In genomic region chr9:133978226-133979123, GRCh38 we compare ENCODE assay signal across 1 cellular context.
A peak's percentile ranks its signal among the peaks of the same experiment; 100 is the strongest.
TF ChIP-seq lines count a peak whose summit lies in the region.

No MANE protein-coding gene starts in this region.

TF ChIP-seq in HepG2, 621 proteins besides CTCF, POLR2A, EP300 and RAD21 (continued from another document and continues in another):
- TF ChIP-seq ZNF460 (CRISPR knock-in tag; IDR thresholded peaks at IDR 0.05; ENCODE audit: borderline replicate concordance) (no peak), PBX2 (CRISPR knock-in tag; IDR thresholded peaks at IDR 0.05) (peak; percentile 38; the same call in 1 of the 2 replicates), KLF9 (CRISPR knock-in tag; IDR thresholded peaks at IDR 0.05; ENCODE audit: low read depth) (no peak), ZNF367 (CRISPR knock-in tag; IDR thresholded peaks at IDR 0.05; ENCODE audit: borderline replicate concordance) (no peak), ZBTB49 (CRISPR knock-in tag; IDR thresholded peaks at IDR 0.05; ENCODE audit: borderline replicate concordance) (no peak), ZNF333 (CRISPR knock-in tag; IDR thresholded peaks at IDR 0.05; ENCODE audit: borderline replicate concordance) (peak; percentile 61; the same call in 1 of the 2 replicates), TERF1 (CRISPR knock-in tag; IDR thresholded peaks at IDR 0.05) (no peak), ZNF235 (CRISPR knock-in tag; IDR thresholded peaks at IDR 0.05; ENCODE audit: borderline replicate concordance) (no peak), ZNF24 (IDR thresholded peaks at IDR 0.05) (no peak), STAT5B (CRISPR knock-in tag; IDR thresholded peaks at IDR 0.05) (no peak), ZNF704 (CRISPR knock-in tag; IDR thresholded peaks at IDR 0.05; ENCODE audit: borderline replicate concordance) (no peak; the same call in 1 of the 2 replicates), MTF1 (CRISPR knock-in tag; IDR thresholded peaks at IDR 0.05) (no peak), NFATC3 (CRISPR knock-in tag; IDR thresholded peaks at IDR 0.05) (no peak), ZSCAN25 (CRISPR knock-in tag; IDR thresholded peaks at IDR 0.05) (peak; percentile 87), ZNF607 (CRISPR knock-in tag; IDR thresholded peaks at IDR 0.05; ENCODE audit: borderline replicate concordance) (no peak), IKZF1 (IDR thresholded peaks at IDR 0.05) (no peak), POLR2G (IDR thresholded peaks at IDR 0.05; ENCODE audit: low read depth, low read length) (no peak; the same call in 1 of the 2 replicates), ATM (IDR thresholded peaks at IDR 0.05; ENCODE audit: borderline replicate concordance) (no peak), PAXIP1 (CRISPR knock-in tag; conservative IDR thresholded peaks at IDR 0.05) (peak; percentile 94), MBD4 (IDR thresholded peaks at IDR 0.05; ENCODE audit: borderline replicate concordance, low read length) (no peak), KAT7 (CRISPR knock-in tag; IDR thresholded peaks at IDR 0.05; ENCODE audit: borderline replicate concordance) (no peak; the same call in 1 of the 2 replicates), ZNF879 (CRISPR knock-in tag; IDR thresholded peaks at IDR 0.05) (no peak), ZNF430 (CRISPR knock-in tag; IDR thresholded peaks at IDR 0.05) (no peak), RARA (CRISPR knock-in tag; IDR thresholded peaks at IDR 0.05) (peak; percentile 82), ZUFSP (CRISPR knock-in tag; IDR thresholded peaks at IDR 0.05; ENCODE audit: borderline replicate concordance) (no peak), SNAI1 (CRISPR knock-in tag; IDR thresholded peaks at IDR 0.05; ENCODE audit: borderline replicate concordance) (no peak), TARDBP (CRISPR knock-in tag; IDR thresholded peaks at IDR 0.05) (peak; percentile 86), ZNF850 (CRISPR knock-in tag; conservative IDR thresholded peaks at IDR 0.05) (no peak), U2AF2 (IDR thresholded peaks at IDR 0.05; ENCODE audit: low read depth, low read length) (no peak), PBX3 (CRISPR knock-in tag; IDR thresholded peaks at IDR 0.05; ENCODE audit: borderline replicate concordance) (0 out of 2 replicates have a peak, but pooled peaks have one; percentile 51), ZNF569 (CRISPR knock-in tag; IDR thresholded peaks at IDR 0.05; ENCODE audit: borderline replicate concordance) (no peak; the same call in 1 of the 2 replicates), ZHX2 (IDR thresholded peaks at IDR 0.05; ENCODE audit: low read depth) (no peak), ZHX2 (CRISPR knock-in tag; IDR thresholded peaks at IDR 0.05; ENCODE audit: borderline replicate concordance) (no peak), TAF1 (CRISPR knock-in tag; IDR thresholded peaks at IDR 0.05) (no peak), ZNF800 (CRISPR knock-in tag; IDR thresholded peaks at IDR 0.05) (no peak; the same call in 1 of the 2 replicates), ZFP41 (CRISPR knock-in tag; IDR thresholded peaks at IDR 0.05; ENCODE audit: borderline replicate concordance) (0 out of 2 replicates have a peak, but pooled peaks have one; percentile 12), SAP130 (CRISPR knock-in tag; IDR thresholded peaks at IDR 0.05; ENCODE audit: low read depth) (peak; percentile 94), BHLHE40 (IDR thresholded peaks at IDR 0.05; ENCODE audit: low read length) (no peak; the same call in 1 of the 2 replicates)
